ENCODE assay signal across 8 cellular contexts in genomic region chr12:32399373-32400113, GRCh38. TPM values are rescaled to one million over a fixed set of nuclear protein-coding genes. Genes with fewer than 3 reads are reported as not detected.
DNase-seq lines count a peak whose midpoint lies in the region; ATAC-seq and TF ChIP-seq lines count a peak whose summit lies in the region.

Gene FGD4, plus strand, starts transcription at chr12:32399558.

- peaks cover 12% of the 10 kb centered on the region for H3K79me1 ChIP-seq in mesenchymal stem cell (replicated peaks; ENCODE audit: low read length, poor library complexity, severe bottlenecking)

- H3K36me3 ChIP-seq in mesenchymal stem cell (ENCODE audit: control insufficient read depth in 1 of 2, insufficient read depth in 2 of 2, low read depth in 1 of 2, low read length in 2 of 2) = peaks cover 0 to 3% of the 10 kb centered on the region in 2 experiments

- peak; percentile 43 for TF ChIP-seq CTCF in endothelial cell (IDR thresholded peaks at IDR 0.05; ENCODE audit: unreplicated experiment)

- ATAC-seq in GM19452 (IDR thresholded peaks at IDR 0.05; ENCODE audit: unreplicated experiment) = peak; percentile 90
- peak; percentile 68 for ATAC-seq in HG03469 (IDR thresholded peaks at IDR 0.05; ENCODE audit: unreplicated experiment)

- H4K91ac ChIP-seq in mesenchymal stem cell (ENCODE audit: low read length) = no peak within 1 kb of the TSS

- no peak within 1 kb of the TSS for H2AK5ac ChIP-seq in mesenchymal stem cell (ENCODE audit: low read length, severe bottlenecking)

- peak within 1 kb of the TSS; percentile 79 to 86 for H3K4me3 ChIP-seq in mesenchymal stem cell (ENCODE audit: insufficient read depth in 1 of 2, low read depth in 1 of 2, low read length in 2 of 2)

- H3K23ac ChIP-seq in mesenchymal stem cell (ENCODE audit: low read length in 2 of 2) = peak within 1 kb of the TSS in 1 of 2 experiments; percentile 91

- H3K36me3 Mint-ChIP-seq in activated CD4-positive, alpha-beta memory T cell treated with anti-CD3 and anti-CD28 coated beads, Interleukin-2, amount 10 ng/mL, durations not matched to agents 7 days and 5 days (ENCODE audit: low read depth) = peaks cover 2% of the 10 kb centered on the region
- H3K36me3 Mint-ChIP-seq in endothelial cell (ENCODE audit: low read depth, unreplicated experiment) = peaks cover 6% of the 10 kb centered on the region

- peaks cover 0 to 41% of the 10 kb centered on the region in 2 experiments for H3K27me3 ChIP-seq in mesenchymal stem cell (ENCODE audit: control insufficient read depth in 1 of 2, insufficient read depth in 1 of 2, low read length in 2 of 2)

- H3K14ac ChIP-seq in mesenchymal stem cell (ENCODE audit: low read length in 2 of 2) = peak within 1 kb of the TSS in 1 of 2 experiments; percentile 55

- 2% methylated on average over 51 of the region's 82 CpGs for WGBS in mesenchymal stem cell

- no peak within 1 kb of the TSS for H2BK120ac ChIP-seq in mesenchymal stem cell (ENCODE audit: low read depth, low read length)

- peak within 1 kb of the TSS in 1 of 2 experiments; percentile 21 for H3K4ac ChIP-seq in mesenchymal stem cell (ENCODE audit: low read depth in 1 of 2, low read length in 2 of 2)

- peak within 1 kb of the TSS; percentile 81 for H4K8ac ChIP-seq in mesenchymal stem cell (ENCODE audit: low read length)

- H3K9me3 Mint-ChIP-seq in activated CD4-positive, alpha-beta memory T cell treated with anti-CD3 and anti-CD28 coated beads, Interleukin-2, amount 10 ng/mL, durations not matched to agents 7 days and 5 days = no peaks in the 10 kb centered on the region
- H3K9me3 Mint-ChIP-seq in endothelial cell (ENCODE audit: unreplicated experiment) = no peaks in the 10 kb centered on the region

- H3K27ac ChIP-seq in mesenchymal stem cell (ENCODE audit: low read length, poor library complexity, severe bottlenecking) = no peak within 1 kb of the TSS

- peak within 1 kb of the TSS; percentile 83 for H2BK15ac ChIP-seq in mesenchymal stem cell (ENCODE audit: low read depth, poor library complexity, severe bottlenecking)

- peaks cover 4% of the 10 kb centered on the region for H3K4me1 ChIP-seq in mesenchymal stem cell (ENCODE audit: control insufficient read depth, insufficient read depth, low read depth, low read length)

- H2AFZ ChIP-seq in mesenchymal stem cell (ENCODE audit: low read depth, low read length) = peak within 1 kb of the TSS; percentile 80

- peak within 1 kb of the TSS; percentile 98 for H3K4me2 ChIP-seq in mesenchymal stem cell (ENCODE audit: low read length, poor library complexity, severe bottlenecking)

- POLR2A ChIA-PET in activated CD4-positive, alpha-beta memory T cell treated with anti-CD3 and anti-CD28 coated beads, Interleukin-2, amount 10 ng/mL, durations not matched to agents 7 days and 5 days (lab: Charles Lee) = no interaction called here

- peak; percentile 84 for DNase-seq in COLO668 (lab: John Stamatoyannopoulos, UW; ENCODE audit: unreplicated experiment)
- DNase-seq in NCI-H510A (lab: John Stamatoyannopoulos, UW) = peak; percentile 81
- DNase-seq in activated CD4-positive, alpha-beta memory T cell treated with anti-CD3 and anti-CD28 coated beads, Interleukin-2, amount 10 ng/mL, durations not matched to agents 7 days and 5 days = peak; percentile 70
- DNase-seq in endothelial cell (ENCODE audit: low spot score) = peak; percentile 81
- DNase-seq in mesenchymal stem cell = peak; percentile 85
- DNase-seq in stimulated activated CD8-positive, alpha-beta memory T cell treated with anti-CD3 and anti-CD28 coated beads, Interleukin-2, amount 100 ng/mL, for 48 hours (ENCODE audit: low read depth in 2 of 2) = peak; percentile 33 to 40

- no peaks in the 10 kb centered on the region for H3K9me3 ChIP-seq in mesenchymal stem cell (ENCODE audit: control insufficient read depth, low read length)

- peaks cover 10% of the 10 kb centered on the region for H3K4me1 Mint-ChIP-seq in activated CD4-positive, alpha-beta memory T cell treated with anti-CD3 and anti-CD28 coated beads, Interleukin-2, amount 10 ng/mL, durations not matched to agents 7 days and 5 days
- peaks cover 9% of the 10 kb centered on the region for H3K4me1 Mint-ChIP-seq in endothelial cell (ENCODE audit: unreplicated experiment)

- peak within 1 kb of the TSS; percentile 3 for H2BK5ac ChIP-seq in mesenchymal stem cell (ENCODE audit: low read depth, low read length, poor library complexity, severe bottlenecking)

- H3K9ac ChIP-seq in mesenchymal stem cell (ENCODE audit: low read length) = peak within 1 kb of the TSS; percentile 32

- H3K27me3 Mint-ChIP-seq in activated CD4-positive, alpha-beta memory T cell treated with anti-CD3 and anti-CD28 coated beads, Interleukin-2, amount 10 ng/mL, durations not matched to agents 7 days and 5 days = peaks cover 36% of the 10 kb centered on the region
- H3K27me3 Mint-ChIP-seq in endothelial cell (ENCODE audit: unreplicated experiment) = no peaks in the 10 kb centered on the region

- peak within 1 kb of the TSS; percentile 37 to 60 for H3K18ac ChIP-seq in mesenchymal stem cell (ENCODE audit: low read depth in 1 of 2, low read length in 2 of 2)

- CTCF ChIA-PET in activated CD4-positive, alpha-beta memory T cell treated with anti-CD3 and anti-CD28 coated beads, Interleukin-2, amount 10 ng/mL, durations not matched to agents 7 days and 5 days (lab: Charles Lee) = interaction anchor here (0.9 to 2.2 kb wide), 2 partner anchors 357 to 746 kb away, joined by 4 read pairs; no protein-coding TSS in a partner anchor

- H3K4me3 Mint-ChIP-seq in activated CD4-positive, alpha-beta memory T cell treated with anti-CD3 and anti-CD28 coated beads, Interleukin-2, amount 10 ng/mL, durations not matched to agents 7 days and 5 days = peak within 1 kb of the TSS; percentile 85
- H3K4me3 Mint-ChIP-seq in endothelial cell (ENCODE audit: unreplicated experiment) = peak within 1 kb of the TSS; percentile 93

- no peak within 1 kb of the TSS for H3K27ac Mint-ChIP-seq in activated CD4-positive, alpha-beta memory T cell treated with anti-CD3 and anti-CD28 coated beads, Interleukin-2, amount 10 ng/mL, durations not matched to agents 7 days and 5 days
- peak within 1 kb of the TSS; percentile 36 for H3K27ac Mint-ChIP-seq in endothelial cell (ENCODE audit: unreplicated experiment)

- peak within 1 kb of the TSS in 1 of 2 experiments; percentile 67 for H2BK12ac ChIP-seq in mesenchymal stem cell (ENCODE audit: low read length in 2 of 2)

RNA-seq across cellular contexts. Expression of gene FGD4, which starts in this region (rescaled TPM):
- total RNA-seq in activated CD4-positive, alpha-beta memory T cell treated with anti-CD3 and anti-CD28 coated beads, Interleukin-2, amount 10 ng/mL, durations not matched to agents 7 days and 5 days = under 1 TPM; 0.08 to 0.15 TPM
- total RNA-seq in endothelial cell (ENCODE audit: unreplicated experiment) = 17.2 TPM
- 5.6 TPM for polyA plus RNA-seq in mesenchymal stem cell (2013, experiment 1 of 2)
- polyA plus RNA-seq in mesenchymal stem cell (2013, experiment 2 of 2) = 5.3 TPM

Comparison
In these comparisons a context has a peak if more than half of its experiments do, and no peak if none do; other contexts are left out.
1. RNA of gene FGD4 (total RNA-seq): 17.2 TPM in endothelial cell (single experiment); 0.08 to 0.15 TPM in activated CD4-positive, alpha-beta memory T cell treated with anti-CD3 and anti-CD28 coated beads, Interleukin-2, amount 10 ng/mL, durations not matched to agents 7 days and 5 days; every median in the first group is over 10 times any median in the second.
2. Peak in DNase-seq in activated CD4-positive, alpha-beta memory T cell treated with anti-CD3 and anti-CD28 coated beads, Interleukin-2, amount 10 ng/mL, durations not matched to agents 7 days and 5 days; RNA of the gene not detected or under 1 TPM.
3. Peak in every context shown above with its lines, with median percentiles within 50 percentile points of each other: DNase-seq.